ENCODE assay signal across 27 cellular contexts in genomic region chr11:92822410-92822809, GRCh38.
"Had no signal": no experiment of that assay in that cellular context is flagged by ENCODE, and none has a peak within 500 bp of the region (broad histone marks: within the 10 kb centered on the region; RNA-seq: fewer than 3 reads in every experiment).

No MANE protein-coding gene starts in this region.

- FAIRE-seq: islet of Langerhans, kidney had no signal

- H3K4me3 ChIP-seq: left lung, lung, ovary, skin epidermis, stomach, testis, thyroid gland, transverse colon, upper lobe of left lung, vagina had no signal

- H3K27ac ChIP-seq: left lung, ovary, skin epidermis, stomach, testis, thyroid gland, transverse colon, upper lobe of left lung, vagina had no signal

- H3K4me1 ChIP-seq: left lung, testis, upper lobe of left lung had no signal

- ATAC-seq: left colon; left lung; natural killer cell; right cardiac atrium; sciatic nerve; stimulated activated naive B cell treated with anti-CD40 and anti-IgM and Interleukin-4, amounts not matched to agents 10 μg/mL and 1 μg/mL and 100 μg/mL, for 72 hours; stimulated activated naive CD8-positive, alpha-beta T cell treated with anti-CD3 and anti-CD28 coated beads, Interleukin-15, Interleukin-2, amounts not matched to agents 100 U/mL and 50 U/mL, for 24 hours had no signal

- H3K27me3 ChIP-seq: left lung, ovary, stomach, testis, thyroid gland, transverse colon, upper lobe of left lung, vagina had no signal

- DNase-seq: immature natural killer cell; kidney; left colon; left lung; mesendoderm; naive B cell; natural killer cell; nephron progenitor cell; ovary; retina; right cardiac atrium; stimulated activated CD4-positive, alpha-beta T cell treated with anti-CD3 and anti-CD28 coated beads, Interleukin-12 subunit alpha, Interleukin-12 subunit beta, amount 100 ng/mL, for 4 hours; stimulated activated CD4-positive, alpha-beta T cell treated with anti-CD3 and anti-CD28 coated beads, Interleukin-15, amount 100 ng/mL, for 24 hours; stimulated activated CD4-positive, alpha-beta T cell treated with anti-CD3 and anti-CD28 coated beads, Interleukin-2, amount 100 ng/mL, for 24 hours; stimulated activated CD4-positive, alpha-beta T cell treated with anti-CD3 and anti-CD28 coated beads, Interleukin-4, amount 100 ng/mL, for 1 hour; stimulated activated naive B cell treated with anti-CD40 and anti-IgM and Interleukin-4, amounts not matched to agents 10 μg/mL and 1 μg/mL and 100 μg/mL, for 72 hours; stimulated activated naive CD8-positive, alpha-beta T cell treated with anti-CD3 and anti-CD28 coated beads, Interleukin-15, Interleukin-2, amounts not matched to agents 100 U/mL and 50 U/mL, for 24 hours; stomach; testis; thyroid gland; transverse colon; upper lobe of left lung had no signal

- H3K36me3 ChIP-seq: left lung, ovary, stomach, thyroid gland, transverse colon, upper lobe of left lung, vagina had no signal

- H3K9me3 ChIP-seq: ovary, stomach, testis, thyroid gland, transverse colon, upper lobe of left lung, vagina had no signal
